ENCODE assay signal across 12 cellular contexts in the genomic region with DNA sequence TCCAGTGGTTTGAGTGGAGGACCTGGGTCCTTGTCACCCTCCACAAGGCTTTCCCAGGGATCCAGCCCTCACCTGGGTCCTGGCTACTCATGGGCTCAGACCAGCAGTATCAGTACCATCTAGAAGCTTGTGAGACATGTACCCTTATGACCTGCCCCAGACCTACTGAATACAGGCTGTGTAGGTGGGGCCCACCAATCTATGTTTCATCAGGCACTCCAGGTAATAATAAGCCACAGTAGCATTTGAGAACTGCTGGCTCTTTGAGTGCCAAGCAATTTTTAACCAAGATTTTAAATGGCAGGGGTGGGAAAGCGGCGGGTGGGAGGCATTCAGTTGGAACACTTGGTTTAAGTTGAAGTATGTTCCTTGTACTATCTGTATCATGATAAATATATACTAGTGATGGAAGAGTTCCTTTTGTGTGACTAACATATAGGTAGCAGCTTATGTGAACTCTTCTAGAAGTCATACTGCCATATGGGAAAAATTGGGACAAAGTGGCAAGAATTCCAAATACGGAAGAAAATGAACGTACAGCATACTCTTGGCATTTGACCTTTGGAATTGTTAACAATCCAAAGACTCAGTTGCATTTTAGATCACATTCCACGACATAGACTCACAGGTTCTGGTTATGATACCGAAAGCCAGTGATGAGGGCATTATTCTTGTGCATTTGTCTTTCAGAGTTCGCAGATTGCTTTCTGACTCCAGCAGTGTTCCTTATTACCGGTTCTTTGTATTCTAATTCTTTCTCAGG.
DNase-seq lines count a peak whose midpoint lies in the region; ATAC-seq and TF ChIP-seq lines count a peak whose summit lies in the region.
"Had no signal": no experiment of that assay in that cellular context is flagged by ENCODE, and none has a peak within 500 bp of the region (broad histone marks: within the 10 kb centered on the region; RNA-seq: fewer than 3 reads in every experiment).

No MANE protein-coding gene starts in this region.

- no peak for TF ChIP-seq POLR2A in esophagus muscularis mucosa (IDR thresholded peaks at IDR 0.05; ENCODE audit: low read depth)
- TF ChIP-seq POLR2A in ovary (IDR thresholded peaks at IDR 0.05) = no peak

- H3K27ac Mint-ChIP-seq in natural killer cell = peak overlapping the region; percentile 54 to 57
- H3K27ac Mint-ChIP-seq in natural killer cell treated with Interleukin-12 subunit alpha and Interleukin-12 subunit beta and Interleukin-15 and Interleukin-18, amount 100 ng/mL, for 72 hours = no peak overlapping the region
- H3K27ac Mint-ChIP-seq: memory B cell had no signal

- H3K36me3 Mint-ChIP-seq in natural killer cell = no peaks in the 10 kb centered on the region
- H3K36me3 Mint-ChIP-seq in natural killer cell treated with Interleukin-12 subunit alpha and Interleukin-12 subunit beta and Interleukin-15 and Interleukin-18, amount 100 ng/mL, for 72 hours = peaks cover 34% of the 10 kb centered on the region

- peaks cover 68 to 91% (median 85%) of the 10 kb centered on the region in 4 donors for H3K4me1 ChIP-seq in esophagus muscularis mucosa
- peaks cover 34% of the 10 kb centered on the region for H3K4me1 ChIP-seq in ovary (ENCODE audit: insufficient read depth)

- no peak for TF ChIP-seq CTCF in natural killer cell (IDR thresholded peaks at IDR 0.05)
- TF ChIP-seq CTCF in esophagus muscularis mucosa (IDR thresholded peaks at IDR 0.05) = no peak
- TF ChIP-seq CTCF in ovary (IDR thresholded peaks at IDR 0.05) = no peak

- TF ChIP-seq EP300 in esophagus muscularis mucosa (IDR thresholded peaks at IDR 0.05) (no peak), ovary (IDR thresholded peaks at IDR 0.05) (no peak)

- no peak overlapping the region for H3K4me3 Mint-ChIP-seq in natural killer cell
- no peak overlapping the region for H3K4me3 Mint-ChIP-seq in natural killer cell treated with Interleukin-12 subunit alpha and Interleukin-12 subunit beta and Interleukin-15 and Interleukin-18, amount 100 ng/mL, for 72 hours
- H3K4me3 Mint-ChIP-seq: memory B cell had no signal

- intact Hi-C loops in natural killer cell (cut with micrococcal nuclease) (no loop called here), esophagus muscularis mucosa (cut with DNase I) (no loop called here), ovary (cut with DNase I) (loop anchor here in 1 of 4 donors (5.0 kb wide), 1 partner anchor 1901 kb away; a partner anchor contains a TSS)

- no peaks in the 10 kb centered on the region for H3K9me3 Mint-ChIP-seq in natural killer cell
- H3K9me3 Mint-ChIP-seq in natural killer cell treated with Interleukin-12 subunit alpha and Interleukin-12 subunit beta and Interleukin-15 and Interleukin-18, amount 100 ng/mL, for 72 hours = no peaks in the 10 kb centered on the region
- H3K9me3 Mint-ChIP-seq: memory B cell had no signal

- peaks cover 0 to 7% (median 0%) of the 10 kb centered on the region in 4 donors for H3K36me3 ChIP-seq in esophagus muscularis mucosa
- no peaks in the 10 kb centered on the region for H3K36me3 ChIP-seq in ovary

- H3K27ac ChIP-seq in esophagus muscularis mucosa (replicated peaks in 1 of 4) (peak overlapping the region; percentile 80 to 86 (median 82)), ovary (peak overlapping the region; percentile 49 to 50)

- no peaks in the 10 kb centered on the region for H3K27me3 Mint-ChIP-seq in natural killer cell (ENCODE audit: low read depth in 2 of 2)
- H3K27me3 Mint-ChIP-seq in natural killer cell treated with Interleukin-12 subunit alpha and Interleukin-12 subunit beta and Interleukin-15 and Interleukin-18, amount 100 ng/mL, for 72 hours = no peaks in the 10 kb centered on the region
- H3K27me3 Mint-ChIP-seq: memory B cell had no signal

- H3K4me3 ChIP-seq in esophagus muscularis mucosa (no peak overlapping the region), ovary (no peak overlapping the region)

- no peaks in the 10 kb centered on the region for H3K9me3 ChIP-seq in esophagus muscularis mucosa
- no peaks in the 10 kb centered on the region for H3K9me3 ChIP-seq in ovary

- peaks cover 53 to 62% of the 10 kb centered on the region in 2 donors for H3K4me1 Mint-ChIP-seq in natural killer cell
- H3K4me1 Mint-ChIP-seq in natural killer cell treated with Interleukin-12 subunit alpha and Interleukin-12 subunit beta and Interleukin-15 and Interleukin-18, amount 100 ng/mL, for 72 hours (ENCODE audit: low read depth in 2 of 2) = peaks cover 32 to 35% of the 10 kb centered on the region in 2 donors
- H3K4me1 Mint-ChIP-seq: memory B cell had no signal

- 91% methylated on average over 8 of the region's 8 CpGs for WGBS in esophagus muscularis mucosa
- WGBS in ovary, 3 donors = 75 to 85% (median 84%) methylated on average over 8 of the region's 8 CpGs

- DNase-seq in natural killer cell (no peak), esophagus muscularis mucosa (ENCODE audit: extremely low spot score) (no peak), ovary (no peak), mucosa of gallbladder (ENCODE audit: low spot score) (no peak)
- DNase-seq in natural killer cell treated with Interleukin-12 subunit alpha and Interleukin-12 subunit beta and Interleukin-15 and Interleukin-18, amount 100 ng/mL, for 72 hours (ENCODE audit: low spot score) = no peak
- no peak for DNase-seq in activated naive CD4-positive, alpha-beta T cell treated with anti-CD3 and anti-CD28 coated beads, Interleukin-2, amount 50 U/mL, for 16 hours
- DNase-seq: activated CD4-positive, alpha-beta T cell treated with anti-CD3 and anti-CD28 coated beads, Interleukin-2, amount 50 U/mL, for 48 hours; effector CD4-positive, alpha-beta T cell had no signal

- ATAC-seq in natural killer cell = no peak
- no peak for ATAC-seq in natural killer cell treated with Interleukin-12 subunit alpha and Interleukin-12 subunit beta and Interleukin-15 and Interleukin-18, amount 100 ng/mL, for 72 hours
- no peak for ATAC-seq in HG03280 (IDR thresholded peaks at IDR 0.05; ENCODE audit: unreplicated experiment)
- ATAC-seq in GM21825 (IDR thresholded peaks at IDR 0.05; ENCODE audit: unreplicated experiment) = no peak
- ATAC-seq: Panc1 had no signal

- H3K27me3 ChIP-seq in esophagus muscularis mucosa = no peaks in the 10 kb centered on the region
- no peaks in the 10 kb centered on the region for H3K27me3 ChIP-seq in ovary

Comparison
In these comparisons a context has a peak if more than half of its experiments do, and no peak if none do; other contexts are left out.
1. H3K27ac Mint-ChIP-seq: peak in natural killer cell (2 of 2); none in natural killer cell treated with Interleukin-12 subunit alpha and Interleukin-12 subunit beta and Interleukin-15 and Interleukin-18, amount 100 ng/mL, for 72 hours (0 of 2).